In the genomic region with DNA sequence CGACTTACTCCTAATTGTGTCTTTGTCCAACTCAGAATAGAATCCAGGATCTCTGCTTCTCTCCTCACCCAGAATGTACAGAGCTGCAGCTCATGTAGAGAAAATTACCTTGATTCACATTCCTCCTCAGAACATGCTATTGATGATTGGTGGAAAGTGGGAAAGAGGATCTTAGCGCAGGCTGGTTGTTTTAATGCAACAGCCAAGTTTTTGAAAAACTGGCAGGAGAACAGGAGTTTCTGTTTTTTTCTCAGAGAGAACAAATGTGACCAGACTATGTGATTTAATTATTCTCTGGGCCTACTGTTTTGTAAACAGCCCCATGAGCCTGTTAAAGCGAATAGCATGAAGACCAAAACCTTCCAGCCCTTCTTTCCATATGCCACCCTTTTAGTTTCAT, we compare ENCODE assay signal across 20 cellular contexts.
"Had no signal": no experiment of that assay in that cellular context is flagged by ENCODE, and none has a peak within 500 bp of the region (broad histone marks: within the 10 kb centered on the region; RNA-seq: fewer than 3 reads in every experiment).

No MANE protein-coding gene starts in this region.

- H3K4me1 ChIP-seq: breast epithelium, left lung, psoas muscle, thyroid gland, upper lobe of right lung had no signal

- H3K4me3 ChIP-seq: adrenal gland, breast epithelium, left lung, ovary, psoas muscle, thyroid gland, upper lobe of right lung had no signal

- H3K27me3 ChIP-seq: adrenal gland, breast epithelium, left lung, neutrophil, ovary, thyroid gland, upper lobe of right lung had no signal

- H3K27ac ChIP-seq: adrenal gland, breast epithelium, left lung, neutrophil, ovary, psoas muscle, thyroid gland, upper lobe of right lung had no signal

- ATAC-seq: activated naive CD4-positive, alpha-beta T cell treated with anti-CD3 and anti-CD28 coated beads, Interleukin-2, amount 50 U/mL, for 72 hours; activated T-helper 17 cell treated with anti-CD3 and anti-CD28 coated beads, Interleukin-2, amount 50 U/mL, for 72 hours; left lung; psoas muscle; right cardiac atrium; upper lobe of right lung had no signal

- H3K36me3 ChIP-seq: adrenal gland, breast epithelium, ovary had no signal

- DNase-seq: activated CD8-positive, alpha-beta memory T cell treated with anti-CD3 and anti-CD28 coated beads, Interleukin-2, amount 50 U/mL, for 4 hours; activated T-cell treated with anti-CD3 and anti-CD28 coated beads, Interleukin-2, amount 50 U/mL, for 24 hours; adrenal gland; cerebellar nuclear complex; cortex of kidney; effector CD4-positive, alpha-beta T cell; erythroblast; foreskin fibroblast; left lung; ovary; psoas muscle; right cardiac atrium; stimulated activated CD4-positive, alpha-beta T cell treated with anti-CD3 and anti-CD28 coated beads, Interleukin-1b, Interleukin-23, amount 100 ng/mL, for 48 hours; T-helper 1 cell; thyroid gland; upper lobe of right lung had no signal

- H3K9me3 ChIP-seq: adrenal gland, breast epithelium, left lung, neutrophil, ovary, psoas muscle, thyroid gland, upper lobe of right lung had no signal
